1 cellular context compared by ENCODE assay signal in genomic region chr19:35380450-35381124, GRCh38.
TF ChIP-seq lines count a peak whose summit lies in the region.

No MANE protein-coding gene starts in this region.

TF ChIP-seq in HepG2, 621 proteins besides CTCF, POLR2A, EP300 and RAD21 (continued from another document and continues in another):
- no peak for TF ChIP-seq ZBTB44 (CRISPR knock-in tag; IDR thresholded peaks at IDR 0.05)
- no peak for TF ChIP-seq RFXANK (CRISPR knock-in tag; IDR thresholded peaks at IDR 0.05)
- TF ChIP-seq HOXD1 (CRISPR knock-in tag; IDR thresholded peaks at IDR 0.05), result no peak
- TF ChIP-seq ZBTB46 (CRISPR knock-in tag; IDR thresholded peaks at IDR 0.05; ENCODE audit: borderline replicate concordance), result no peak
- TF ChIP-seq BATF2 (CRISPR knock-in tag; IDR thresholded peaks at IDR 0.05), result no peak; the same call in 1 of the 2 replicates
- TF ChIP-seq DZIP1 (CRISPR knock-in tag; IDR thresholded peaks at IDR 0.05), result no peak
- TF ChIP-seq FOXA1 (IDR thresholded peaks at IDR 0.05), result no peak
- TF ChIP-seq FOXA1 (CRISPR knock-in tag; IDR thresholded peaks at IDR 0.05), result peak; percentile 73
- TF ChIP-seq CREM (IDR thresholded peaks at IDR 0.05), result peak; percentile 74
- TF ChIP-seq CREM (CRISPR knock-in tag; IDR thresholded peaks at IDR 0.05), result no peak
- no peak for TF ChIP-seq CBFB (CRISPR knock-in tag; IDR thresholded peaks at IDR 0.05)
- TF ChIP-seq CBX5 (CRISPR knock-in tag; IDR thresholded peaks at IDR 0.05; ENCODE audit: borderline replicate concordance), result 0 out of 2 replicates have a peak, but pooled peaks have one; percentile 24
- TF ChIP-seq ZNF577 (CRISPR knock-in tag; IDR thresholded peaks at IDR 0.05; ENCODE audit: borderline replicate concordance, low read depth), result no peak
- no peak for TF ChIP-seq KMT2A (CRISPR knock-in tag; IDR thresholded peaks at IDR 0.05)
- no peak for TF ChIP-seq CC2D1A (CRISPR knock-in tag; IDR thresholded peaks at IDR 0.05)
- no peak for TF ChIP-seq SNAPC4 (CRISPR knock-in tag; IDR thresholded peaks at IDR 0.05)
- TF ChIP-seq ZNF784 (CRISPR knock-in tag; IDR thresholded peaks at IDR 0.05; ENCODE audit: borderline replicate concordance), result no peak
- TF ChIP-seq HOXA7 (CRISPR knock-in tag; IDR thresholded peaks at IDR 0.05), result no peak
- TF ChIP-seq NR2F2 (IDR thresholded peaks at IDR 0.05; ENCODE audit: borderline replicate concordance, low read depth), result no peak
- TF ChIP-seq KLF9 (CRISPR knock-in tag; IDR thresholded peaks at IDR 0.05; ENCODE audit: low read depth), result no peak
- TF ChIP-seq ZNF468 (CRISPR knock-in tag; IDR thresholded peaks at IDR 0.05), result no peak
- TF ChIP-seq ZBTB49 (CRISPR knock-in tag; IDR thresholded peaks at IDR 0.05; ENCODE audit: borderline replicate concordance), result no peak
- no peak for TF ChIP-seq RFX5 (IDR thresholded peaks at IDR 0.05; ENCODE audit: low read depth, low read length)
- TF ChIP-seq ZNF24 (IDR thresholded peaks at IDR 0.05), result no peak
- no peak for TF ChIP-seq NAIF1 (CRISPR knock-in tag; IDR thresholded peaks at IDR 0.05; ENCODE audit: borderline replicate concordance)
- TF ChIP-seq ZSCAN22 (CRISPR knock-in tag; IDR thresholded peaks at IDR 0.05), result no peak
- TF ChIP-seq TEAD3 (CRISPR knock-in tag; optimal IDR thresholded peaks at IDR 0.05; ENCODE audit: borderline replicate concordance), result no peak
- no peak for TF ChIP-seq ARID2 (CRISPR knock-in tag; IDR thresholded peaks at IDR 0.05; ENCODE audit: borderline replicate concordance)
- TF ChIP-seq SRY (CRISPR knock-in tag; IDR thresholded peaks at IDR 0.05), result no peak
- TF ChIP-seq ESRRA (CRISPR knock-in tag; IDR thresholded peaks at IDR 0.05; ENCODE audit: low read depth), result no peak; the same call in 1 of the 2 replicates
- TF ChIP-seq NFKBIZ (CRISPR knock-in tag; IDR thresholded peaks at IDR 0.05), result no peak
- TF ChIP-seq JDP2 (CRISPR knock-in tag; IDR thresholded peaks at IDR 0.05; ENCODE audit: borderline replicate concordance), result no peak
- no peak for TF ChIP-seq ZNF513 (CRISPR knock-in tag; conservative IDR thresholded peaks at IDR 0.05)
- no peak for TF ChIP-seq ZNF343 (CRISPR knock-in tag; IDR thresholded peaks at IDR 0.05)
- TF ChIP-seq TBX2 (CRISPR knock-in tag; IDR thresholded peaks at IDR 0.05; ENCODE audit: borderline replicate concordance), result peak; percentile 90
- no peak for TF ChIP-seq REPIN1 (CRISPR knock-in tag; IDR thresholded peaks at IDR 0.05; ENCODE audit: borderline replicate concordance, low read depth)
- 0 out of 2 replicates have a peak, but pooled peaks have one; percentile 41 for TF ChIP-seq ZNF761 (CRISPR knock-in tag; conservative IDR thresholded peaks at IDR 0.05)
- TF ChIP-seq ZNF549 (CRISPR knock-in tag; IDR thresholded peaks at IDR 0.05), result no peak
- peak; percentile 26; the same call in 1 of the 2 replicates for TF ChIP-seq KDM2A (CRISPR knock-in tag; IDR thresholded peaks at IDR 0.05; ENCODE audit: borderline replicate concordance, low read depth)
- TF ChIP-seq HCFC1 (IDR thresholded peaks at IDR 0.05; ENCODE audit: low read depth, low read length), result no peak
- TF ChIP-seq GLI4 (CRISPR knock-in tag; IDR thresholded peaks at IDR 0.05; ENCODE audit: borderline replicate concordance), result no peak
- TF ChIP-seq NKX3-1 (CRISPR knock-in tag; IDR thresholded peaks at IDR 0.05), result no peak
- no peak for TF ChIP-seq ZNF782 (CRISPR knock-in tag; IDR thresholded peaks at IDR 0.05; ENCODE audit: borderline replicate concordance)
- no peak for TF ChIP-seq ZNF770 (CRISPR knock-in tag; IDR thresholded peaks at IDR 0.05)
- TF ChIP-seq KDM5A (IDR thresholded peaks at IDR 0.05; ENCODE audit: borderline replicate concordance, low read length), result no peak
- TF ChIP-seq ATF5 (CRISPR knock-in tag; IDR thresholded peaks at IDR 0.05; ENCODE audit: low read depth), result no peak
- TF ChIP-seq ATF3 (CRISPR knock-in tag; IDR thresholded peaks at IDR 0.05), result no peak
